12 cellular contexts compared by ENCODE assay signal in the genomic region with DNA sequence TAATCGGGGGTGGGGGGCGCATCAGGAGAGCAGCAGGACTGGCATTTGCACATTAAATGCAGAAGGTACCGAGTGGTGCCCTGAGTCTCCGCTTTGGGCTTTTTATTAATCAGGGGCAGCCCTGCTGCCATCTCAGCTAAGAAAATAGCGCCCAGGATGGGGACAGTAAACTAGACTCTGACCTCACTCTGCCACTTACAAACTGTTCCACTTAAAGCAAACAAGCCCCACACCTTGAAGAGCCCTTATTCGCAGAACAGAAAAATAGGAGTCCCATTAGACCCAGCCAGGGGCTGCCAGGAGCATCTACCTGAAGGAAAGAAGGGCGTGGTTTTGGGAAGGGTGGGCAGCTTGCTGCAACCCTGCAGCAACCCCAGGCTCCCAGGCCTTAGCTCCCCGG.
A peak's percentile ranks its signal among the peaks of the same experiment; 100 is the strongest.
DNase-seq lines count a peak whose midpoint lies in the region; TF ChIP-seq lines count a peak whose summit lies in the region.
"Had no signal": no experiment of that assay in that cellular context is flagged by ENCODE, and none has a peak within 500 bp of the region (broad histone marks: within the 10 kb centered on the region; RNA-seq: fewer than 3 reads in every experiment).

No MANE protein-coding gene starts in this region.

- H3K27ac ChIP-seq in adrenal gland (peak overlapping the region in 4 of 5 donors; percentile 26 to 91 (median 56)), fibroblast of lung (ENCODE audit: insufficient read depth, low read length) (peak overlapping the region; percentile 96), neuronal stem cell (replicated peaks; ENCODE audit: low read length) (no peak overlapping the region), tibial nerve (peak overlapping the region; percentile 24 to 93 (median 79))

- no peak overlapping the region for H3K14ac ChIP-seq in neuronal stem cell (ENCODE audit: low read length)

- H3K23ac ChIP-seq in neuronal stem cell (ENCODE audit: low read depth, low read length, poor library complexity) = no peak overlapping the region

- no peak overlapping the region for H2BK5ac ChIP-seq in neuronal stem cell (ENCODE audit: low read length)

- intact Hi-C loops in adrenal gland (cut with DNase I) = no loop called here

- no peaks in the 10 kb centered on the region for H4K20me1 ChIP-seq in fibroblast of lung (ENCODE audit: control insufficient read depth, extremely low read depth, insufficient read depth, low read length)

- H3K4me1 ChIP-seq in adrenal gland (replicated peaks in 1 of 2) (peaks cover 5 to 78% of the 10 kb centered on the region in 2 donors), fibroblast of lung (ENCODE audit: control insufficient read depth, extremely low read depth, insufficient read depth, low read length) (peaks cover 18% of the 10 kb centered on the region), neuronal stem cell (ENCODE audit: control insufficient read depth in 2 of 2, insufficient read depth in 1 of 2, low read depth in 1 of 2, low read length in 2 of 2) (peaks cover 21 to 26% of the 10 kb centered on the region in 2 donors), tibial nerve (peaks cover 0 to 98% (median 61%) of the 10 kb centered on the region in 4 donors)

- H3K4me3 ChIP-seq in adrenal gland (no peak overlapping the region), fibroblast of lung (replicated peaks in 1 of 4; ENCODE audit: control extremely low read depth in 1 of 4, insufficient read depth in 1 of 4, low read depth in 3 of 4, low read length in 4 of 4) (no peak overlapping the region), neuronal stem cell (ENCODE audit: low read length in 2 of 2) (no peak overlapping the region), tibial nerve (no peak overlapping the region)

- no peak overlapping the region for H2BK12ac ChIP-seq in neuronal stem cell (ENCODE audit: low read length)

- H2BK15ac ChIP-seq in neuronal stem cell (ENCODE audit: low read length) = peak overlapping the region; percentile 82

- no peaks in the 10 kb centered on the region for H3K9me3 ChIP-seq in adrenal gland (replicated peaks in 1 of 3)
- no peaks in the 10 kb centered on the region for H3K9me3 ChIP-seq in fibroblast of lung (ENCODE audit: control insufficient read depth, insufficient read depth, low read depth, low read length)
- no peaks in the 10 kb centered on the region for H3K9me3 ChIP-seq in neuronal stem cell (replicated peaks in 1 of 2; ENCODE audit: control insufficient read depth in 2 of 2, insufficient read depth in 1 of 2, low read depth in 1 of 2, low read length in 2 of 2)
- no peaks in the 10 kb centered on the region for H3K9me3 ChIP-seq in tibial nerve

- DNase-seq in adrenal gland = no peak
- DNase-seq in fibroblast of lung (ENCODE audit: low read depth in 2 of 2) = no peak
- DNase-seq in neuronal stem cell (ENCODE audit: low spot score) = no peak
- no peak for DNase-seq in tibial nerve (ENCODE audit: low spot score in 2 of 2)
- no peak for DNase-seq in activated T-cell treated with anti-CD3 and anti-CD28 coated beads, Interleukin-2, amount 50 U/mL, for 48 hours
- no peak for DNase-seq in SW480 (ENCODE audit: low spot score)
- DNase-seq in effector CD8-positive, alpha-beta T cell (lab: John Stamatoyannopoulos, UW) = no peak
- DNase-seq: activated CD4-positive, alpha-beta memory T cell treated with anti-CD3 and anti-CD28 coated beads, Interleukin-2, amount 10 ng/mL, durations not matched to agents 7 days and 5 days; activated effector memory CD4-positive, alpha-beta T cell treated with Interleukin-2 at 50 U/mL for 16 hours; CD4-positive, alpha-beta memory T cell; MM.1S; SHP77 treated with DMSO at 0.1 percent for 48 hours had no signal

- H3K36me3 ChIP-seq in adrenal gland (replicated peaks in 1 of 2) = peaks cover 0 to 72% of the 10 kb centered on the region in 2 donors
- H3K36me3 ChIP-seq in fibroblast of lung (ENCODE audit: control insufficient read depth, insufficient read depth, low read length) = peaks cover 16% of the 10 kb centered on the region
- H3K36me3 ChIP-seq in neuronal stem cell (replicated peaks in 1 of 2; ENCODE audit: control insufficient read depth in 2 of 2, insufficient read depth in 2 of 2, low read length in 2 of 2) = no peaks in the 10 kb centered on the region
- H3K36me3 ChIP-seq in tibial nerve = peaks cover 4 to 36% (median 9%) of the 10 kb centered on the region in 3 donors

- peak overlapping the region; percentile 49 for H2AK5ac ChIP-seq in neuronal stem cell (ENCODE audit: low read depth, low read length)

- no peak overlapping the region for H4K91ac ChIP-seq in neuronal stem cell (ENCODE audit: low read depth, low read length, poor library complexity)

- no peak overlapping the region for H4K8ac ChIP-seq in neuronal stem cell (ENCODE audit: low read depth, low read length)

- H3K79me2 ChIP-seq in fibroblast of lung (ENCODE audit: control insufficient read depth, insufficient read depth, low read length) = no peaks in the 10 kb centered on the region

- 83 to 95% (median 90%) methylated on average over 6 to 8 of the region's 8 CpGs for WGBS in adrenal gland, 4 donors
- no CpG with 5 or more reads among the region's 8 CpGs for WGBS in neuronal stem cell (ENCODE audit: extremely low coverage in 2 of 2, insufficient read length in 2 of 2, insufficient replicate concordance in 1 of 2), 2 donors
- 61 to 64% methylated on average over 7 to 8 of the region's 8 CpGs for WGBS in tibial nerve, 2 donors

- H3K9ac ChIP-seq in fibroblast of lung (ENCODE audit: insufficient read depth, low read length) (no peak overlapping the region), neuronal stem cell (ENCODE audit: low read depth, low read length, poor library complexity) (no peak overlapping the region)

- TF ChIP-seq EP300 in tibial nerve (IDR thresholded peaks at IDR 0.05) = no peak

- H3K27me3 ChIP-seq in adrenal gland = no peaks in the 10 kb centered on the region
- no peaks in the 10 kb centered on the region for H3K27me3 ChIP-seq in fibroblast of lung (ENCODE audit: control insufficient read depth, insufficient read depth, low read length)
- H3K27me3 ChIP-seq in neuronal stem cell (ENCODE audit: control insufficient read depth in 3 of 3, insufficient read depth in 3 of 3, low read depth in 1 of 3, low read length in 3 of 3) = no peaks in the 10 kb centered on the region
- no peaks in the 10 kb centered on the region for H3K27me3 ChIP-seq in tibial nerve

- H2BK120ac ChIP-seq in neuronal stem cell (ENCODE audit: low read depth, low read length) = no peak overlapping the region

- no peak for TF ChIP-seq CTCF in adrenal gland (IDR thresholded peaks at IDR 0.05)
- no peak for TF ChIP-seq CTCF in fibroblast of lung (conservative IDR thresholded peaks at IDR 0.05 in 1 of 2, IDR thresholded peaks at IDR 0.05 in 1 of 2; ENCODE audit: low read depth in 1 of 2, low read length in 2 of 2)
- no peak for TF ChIP-seq CTCF in tibial nerve (IDR thresholded peaks at IDR 0.05)

- H3K4ac ChIP-seq in neuronal stem cell (ENCODE audit: low read length) = no peak overlapping the region

- H3K4me2 ChIP-seq in fibroblast of lung (ENCODE audit: extremely low read depth, insufficient read depth, low read length) (no peak overlapping the region), neuronal stem cell (ENCODE audit: insufficient read depth, low read length, poor library complexity, severe bottlenecking) (no peak overlapping the region)

- TF ChIP-seq POLR2A in adrenal gland (IDR thresholded peaks at IDR 0.05) (no peak), tibial nerve (IDR thresholded peaks at IDR 0.05) (no peak)

- H3K79me1 ChIP-seq in neuronal stem cell (ENCODE audit: low read depth, low read length) = no peaks in the 10 kb centered on the region

- peak overlapping the region; percentile 93 for H3K18ac ChIP-seq in neuronal stem cell (ENCODE audit: low read length)

- H2AFZ ChIP-seq in fibroblast of lung (ENCODE audit: low read length) (no peak overlapping the region), neuronal stem cell (ENCODE audit: low read length) (peak overlapping the region; percentile 69)
